In the genomic region with DNA sequence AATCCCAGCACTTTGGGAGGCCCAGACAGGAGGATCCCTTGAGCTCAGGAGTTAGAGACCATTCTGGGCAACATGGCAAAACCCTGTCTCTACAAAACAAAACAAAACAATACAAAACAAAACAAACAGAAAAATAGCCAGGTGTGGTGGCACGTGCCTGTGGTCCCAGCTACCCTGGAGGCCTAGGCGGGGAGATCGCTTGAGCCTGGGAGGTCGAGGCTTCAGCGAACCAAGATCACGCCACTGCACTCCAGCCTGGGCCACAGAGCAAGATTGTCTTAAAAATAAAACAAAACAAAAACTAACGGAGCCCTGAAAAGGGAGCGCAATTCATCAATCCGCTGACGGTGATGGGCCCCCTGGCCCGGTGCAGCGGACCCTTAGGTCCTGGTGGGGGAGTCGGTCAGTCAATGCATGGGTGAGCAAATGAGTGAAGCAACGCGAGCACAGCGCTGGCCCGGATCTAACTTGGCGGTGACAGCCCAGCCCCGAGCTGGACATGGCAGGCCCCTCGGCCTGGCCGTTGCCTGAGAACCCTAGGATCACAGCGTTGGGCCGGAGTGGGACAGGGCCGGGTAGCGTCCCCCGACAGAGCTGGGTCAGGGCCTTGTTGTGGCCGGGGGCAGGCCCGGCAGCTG, we compare ENCODE assay signal across 1 cellular context.
TF ChIP-seq lines count a peak whose summit lies in the region.

No MANE protein-coding gene starts in this region.

TF ChIP-seq in K562, 482 proteins besides CTCF, POLR2A, EP300 and RAD21 (continued from another document and continues in another):
- TF ChIP-seq CHD1 (IDR thresholded peaks at IDR 0.05; ENCODE audit: low read length) = no peak
- TF ChIP-seq HDAC6 (IDR thresholded peaks at IDR 0.05; ENCODE audit: low read depth, low read length) = no peak
- no peak for TF ChIP-seq ZC3H8 (IDR thresholded peaks at IDR 0.05)
- no peak for TF ChIP-seq NFIX (CRISPR knock-in tag; IDR thresholded peaks at IDR 0.05; ENCODE audit: low read depth)
- no peak for TF ChIP-seq ZSCAN29 (IDR thresholded peaks at IDR 0.05)
- TF ChIP-seq HMGN3 (IDR thresholded peaks at IDR 0.05; ENCODE audit: borderline replicate concordance, extremely low read depth, insufficient read length, low read depth, low read length) = no peak
- no peak for TF ChIP-seq ELF2 (CRISPR knock-in tag; IDR thresholded peaks at IDR 0.05)
- TF ChIP-seq BHLHE40 (IDR thresholded peaks at IDR 0.05; ENCODE audit: low read length) = peak; percentile 44; the same call in 1 of the 2 replicates
- TF ChIP-seq ZNF561 (CRISPR knock-in tag; conservative IDR thresholded peaks at IDR 0.05) = no peak
- TF ChIP-seq, protein P1, sequence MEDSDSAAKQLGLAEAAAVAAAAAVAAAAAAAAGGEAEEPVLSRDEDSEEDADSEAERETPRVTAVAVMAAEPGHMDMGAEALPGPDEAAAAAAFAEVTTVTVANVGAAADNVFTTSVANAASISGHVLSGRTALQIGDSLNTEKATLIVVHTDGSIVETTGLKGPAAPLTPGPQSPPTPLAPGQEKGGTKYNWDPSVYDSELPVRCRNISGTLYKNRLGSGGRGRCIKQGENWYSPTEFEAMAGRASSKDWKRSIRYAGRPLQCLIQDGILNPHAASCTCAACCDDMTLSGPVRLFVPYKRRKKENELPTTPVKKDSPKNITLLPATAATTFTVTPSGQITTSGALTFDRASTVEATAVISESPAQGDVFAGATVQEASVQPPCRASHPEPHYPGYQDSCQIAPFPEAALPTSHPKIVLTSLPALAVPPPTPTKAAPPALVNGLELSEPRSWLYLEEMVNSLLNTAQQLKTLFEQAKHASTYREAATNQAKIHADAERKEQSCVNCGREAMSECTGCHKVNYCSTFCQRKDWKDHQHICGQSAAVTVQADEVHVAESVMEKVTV (CRISPR knock-in tag; IDR thresholded peaks at IDR 0.05) = no peak
- TF ChIP-seq LEF1 (IDR thresholded peaks at IDR 0.05) = no peak
- TF ChIP-seq TEAD2 (tag; IDR thresholded peaks at IDR 0.05) = no peak
- TF ChIP-seq FOXM1 (IDR thresholded peaks at IDR 0.05; ENCODE audit: low read depth) = no peak
- TF ChIP-seq FOXM1 (CRISPR knock-in tag; IDR thresholded peaks at IDR 0.05; ENCODE audit: low read depth) = no peak
- no peak for TF ChIP-seq KAT7 (CRISPR knock-in tag; IDR thresholded peaks at IDR 0.05; ENCODE audit: borderline replicate concordance)
- TF ChIP-seq, protein P2, sequence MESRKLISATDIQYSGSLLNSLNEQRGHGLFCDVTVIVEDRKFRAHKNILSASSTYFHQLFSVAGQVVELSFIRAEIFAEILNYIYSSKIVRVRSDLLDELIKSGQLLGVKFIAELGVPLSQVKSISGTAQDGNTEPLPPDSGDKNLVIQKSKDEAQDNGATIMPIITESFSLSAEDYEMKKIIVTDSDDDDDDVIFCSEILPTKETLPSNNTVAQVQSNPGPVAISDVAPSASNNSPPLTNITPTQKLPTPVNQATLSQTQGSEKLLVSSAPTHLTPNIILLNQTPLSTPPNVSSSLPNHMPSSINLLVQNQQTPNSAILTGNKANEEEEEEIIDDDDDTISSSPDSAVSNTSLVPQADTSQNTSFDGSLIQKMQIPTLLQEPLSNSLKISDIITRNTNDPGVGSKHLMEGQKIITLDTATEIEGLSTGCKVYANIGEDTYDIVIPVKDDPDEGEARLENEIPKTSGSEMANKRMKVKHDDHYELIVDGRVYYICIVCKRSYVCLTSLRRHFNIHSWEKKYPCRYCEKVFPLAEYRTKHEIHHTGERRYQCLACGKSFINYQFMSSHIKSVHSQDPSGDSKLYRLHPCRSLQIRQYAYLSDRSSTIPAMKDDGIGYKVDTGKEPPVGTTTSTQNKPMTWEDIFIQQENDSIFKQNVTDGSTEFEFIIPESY (CRISPR knock-in tag; IDR thresholded peaks at IDR 0.05) = peak; percentile 90
- TF ChIP-seq PRPF4 (IDR thresholded peaks at IDR 0.05; ENCODE audit: insufficient read depth, low read depth, low read length, poor library complexity, severe bottlenecking) = no peak
- TF ChIP-seq ZNF143 (CRISPR knock-in tag; IDR thresholded peaks at IDR 0.05) = 0 out of 2 replicates have a peak, but pooled peaks have one; percentile 23
- TF ChIP-seq NRF1 (conservative IDR thresholded peaks at IDR 0.05 in 1 of 2, IDR thresholded peaks at IDR 0.05 in 1 of 2) = no peak
- TF ChIP-seq DDX20 (tag; IDR thresholded peaks at IDR 0.05; ENCODE audit: low read depth) = no peak
- TF ChIP-seq, protein P3, sequence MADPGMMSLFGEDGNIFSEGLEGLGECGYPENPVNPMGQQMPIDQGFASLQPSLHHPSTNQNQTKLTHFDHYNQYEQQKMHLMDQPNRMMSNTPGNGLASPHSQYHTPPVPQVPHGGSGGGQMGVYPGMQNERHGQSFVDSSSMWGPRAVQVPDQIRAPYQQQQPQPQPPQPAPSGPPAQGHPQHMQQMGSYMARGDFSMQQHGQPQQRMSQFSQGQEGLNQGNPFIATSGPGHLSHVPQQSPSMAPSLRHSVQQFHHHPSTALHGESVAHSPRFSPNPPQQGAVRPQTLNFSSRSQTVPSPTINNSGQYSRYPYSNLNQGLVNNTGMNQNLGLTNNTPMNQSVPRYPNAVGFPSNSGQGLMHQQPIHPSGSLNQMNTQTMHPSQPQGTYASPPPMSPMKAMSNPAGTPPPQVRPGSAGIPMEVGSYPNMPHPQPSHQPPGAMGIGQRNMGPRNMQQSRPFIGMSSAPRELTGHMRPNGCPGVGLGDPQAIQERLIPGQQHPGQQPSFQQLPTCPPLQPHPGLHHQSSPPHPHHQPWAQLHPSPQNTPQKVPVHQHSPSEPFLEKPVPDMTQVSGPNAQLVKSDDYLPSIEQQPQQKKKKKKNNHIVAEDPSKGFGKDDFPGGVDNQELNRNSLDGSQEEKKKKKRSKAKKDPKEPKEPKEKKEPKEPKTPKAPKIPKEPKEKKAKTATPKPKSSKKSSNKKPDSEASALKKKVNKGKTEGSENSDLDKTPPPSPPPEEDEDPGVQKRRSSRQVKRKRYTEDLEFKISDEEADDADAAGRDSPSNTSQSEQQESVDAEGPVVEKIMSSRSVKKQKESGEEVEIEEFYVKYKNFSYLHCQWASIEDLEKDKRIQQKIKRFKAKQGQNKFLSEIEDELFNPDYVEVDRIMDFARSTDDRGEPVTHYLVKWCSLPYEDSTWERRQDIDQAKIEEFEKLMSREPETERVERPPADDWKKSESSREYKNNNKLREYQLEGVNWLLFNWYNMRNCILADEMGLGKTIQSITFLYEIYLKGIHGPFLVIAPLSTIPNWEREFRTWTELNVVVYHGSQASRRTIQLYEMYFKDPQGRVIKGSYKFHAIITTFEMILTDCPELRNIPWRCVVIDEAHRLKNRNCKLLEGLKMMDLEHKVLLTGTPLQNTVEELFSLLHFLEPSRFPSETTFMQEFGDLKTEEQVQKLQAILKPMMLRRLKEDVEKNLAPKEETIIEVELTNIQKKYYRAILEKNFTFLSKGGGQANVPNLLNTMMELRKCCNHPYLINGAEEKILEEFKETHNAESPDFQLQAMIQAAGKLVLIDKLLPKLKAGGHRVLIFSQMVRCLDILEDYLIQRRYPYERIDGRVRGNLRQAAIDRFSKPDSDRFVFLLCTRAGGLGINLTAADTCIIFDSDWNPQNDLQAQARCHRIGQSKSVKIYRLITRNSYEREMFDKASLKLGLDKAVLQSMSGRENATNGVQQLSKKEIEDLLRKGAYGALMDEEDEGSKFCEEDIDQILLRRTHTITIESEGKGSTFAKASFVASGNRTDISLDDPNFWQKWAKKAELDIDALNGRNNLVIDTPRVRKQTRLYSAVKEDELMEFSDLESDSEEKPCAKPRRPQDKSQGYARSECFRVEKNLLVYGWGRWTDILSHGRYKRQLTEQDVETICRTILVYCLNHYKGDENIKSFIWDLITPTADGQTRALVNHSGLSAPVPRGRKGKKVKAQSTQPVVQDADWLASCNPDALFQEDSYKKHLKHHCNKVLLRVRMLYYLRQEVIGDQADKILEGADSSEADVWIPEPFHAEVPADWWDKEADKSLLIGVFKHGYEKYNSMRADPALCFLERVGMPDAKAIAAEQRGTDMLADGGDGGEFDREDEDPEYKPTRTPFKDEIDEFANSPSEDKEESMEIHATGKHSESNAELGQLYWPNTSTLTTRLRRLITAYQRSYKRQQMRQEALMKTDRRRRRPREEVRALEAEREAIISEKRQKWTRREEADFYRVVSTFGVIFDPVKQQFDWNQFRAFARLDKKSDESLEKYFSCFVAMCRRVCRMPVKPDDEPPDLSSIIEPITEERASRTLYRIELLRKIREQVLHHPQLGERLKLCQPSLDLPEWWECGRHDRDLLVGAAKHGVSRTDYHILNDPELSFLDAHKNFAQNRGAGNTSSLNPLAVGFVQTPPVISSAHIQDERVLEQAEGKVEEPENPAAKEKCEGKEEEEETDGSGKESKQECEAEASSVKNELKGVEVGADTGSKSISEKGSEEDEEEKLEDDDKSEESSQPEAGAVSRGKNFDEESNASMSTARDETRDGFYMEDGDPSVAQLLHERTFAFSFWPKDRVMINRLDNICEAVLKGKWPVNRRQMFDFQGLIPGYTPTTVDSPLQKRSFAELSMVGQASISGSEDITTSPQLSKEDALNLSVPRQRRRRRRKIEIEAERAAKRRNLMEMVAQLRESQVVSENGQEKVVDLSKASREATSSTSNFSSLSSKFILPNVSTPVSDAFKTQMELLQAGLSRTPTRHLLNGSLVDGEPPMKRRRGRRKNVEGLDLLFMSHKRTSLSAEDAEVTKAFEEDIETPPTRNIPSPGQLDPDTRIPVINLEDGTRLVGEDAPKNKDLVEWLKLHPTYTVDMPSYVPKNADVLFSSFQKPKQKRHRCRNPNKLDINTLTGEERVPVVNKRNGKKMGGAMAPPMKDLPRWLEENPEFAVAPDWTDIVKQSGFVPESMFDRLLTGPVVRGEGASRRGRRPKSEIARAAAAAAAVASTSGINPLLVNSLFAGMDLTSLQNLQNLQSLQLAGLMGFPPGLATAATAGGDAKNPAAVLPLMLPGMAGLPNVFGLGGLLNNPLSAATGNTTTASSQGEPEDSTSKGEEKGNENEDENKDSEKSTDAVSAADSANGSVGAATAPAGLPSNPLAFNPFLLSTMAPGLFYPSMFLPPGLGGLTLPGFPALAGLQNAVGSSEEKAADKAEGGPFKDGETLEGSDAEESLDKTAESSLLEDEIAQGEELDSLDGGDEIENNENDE (IDR thresholded peaks at IDR 0.05; ENCODE audit: low read depth, low read length) = no peak
- TF ChIP-seq FUS (optimal IDR thresholded peaks at IDR 0.05; ENCODE audit: low read depth, low read length) = no peak
- TF ChIP-seq, protein P4, sequence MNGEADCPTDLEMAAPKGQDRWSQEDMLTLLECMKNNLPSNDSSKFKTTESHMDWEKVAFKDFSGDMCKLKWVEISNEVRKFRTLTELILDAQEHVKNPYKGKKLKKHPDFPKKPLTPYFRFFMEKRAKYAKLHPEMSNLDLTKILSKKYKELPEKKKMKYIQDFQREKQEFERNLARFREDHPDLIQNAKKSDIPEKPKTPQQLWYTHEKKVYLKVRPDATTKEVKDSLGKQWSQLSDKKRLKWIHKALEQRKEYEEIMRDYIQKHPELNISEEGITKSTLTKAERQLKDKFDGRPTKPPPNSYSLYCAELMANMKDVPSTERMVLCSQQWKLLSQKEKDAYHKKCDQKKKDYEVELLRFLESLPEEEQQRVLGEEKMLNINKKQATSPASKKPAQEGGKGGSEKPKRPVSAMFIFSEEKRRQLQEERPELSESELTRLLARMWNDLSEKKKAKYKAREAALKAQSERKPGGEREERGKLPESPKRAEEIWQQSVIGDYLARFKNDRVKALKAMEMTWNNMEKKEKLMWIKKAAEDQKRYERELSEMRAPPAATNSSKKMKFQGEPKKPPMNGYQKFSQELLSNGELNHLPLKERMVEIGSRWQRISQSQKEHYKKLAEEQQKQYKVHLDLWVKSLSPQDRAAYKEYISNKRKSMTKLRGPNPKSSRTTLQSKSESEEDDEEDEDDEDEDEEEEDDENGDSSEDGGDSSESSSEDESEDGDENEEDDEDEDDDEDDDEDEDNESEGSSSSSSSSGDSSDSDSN (IDR thresholded peaks at IDR 0.05; ENCODE audit: borderline replicate concordance in 1 of 2, low read depth in 2 of 2, low read length in 2 of 2) = no peak
- no peak for TF ChIP-seq KLF16 (IDR thresholded peaks at IDR 0.05)
- no peak for TF ChIP-seq SMAD2 (IDR thresholded peaks at IDR 0.05; ENCODE audit: low read depth, low read length)
- TF ChIP-seq SMARCA5 (IDR thresholded peaks at IDR 0.05) = no peak
- TF ChIP-seq, protein P5, sequence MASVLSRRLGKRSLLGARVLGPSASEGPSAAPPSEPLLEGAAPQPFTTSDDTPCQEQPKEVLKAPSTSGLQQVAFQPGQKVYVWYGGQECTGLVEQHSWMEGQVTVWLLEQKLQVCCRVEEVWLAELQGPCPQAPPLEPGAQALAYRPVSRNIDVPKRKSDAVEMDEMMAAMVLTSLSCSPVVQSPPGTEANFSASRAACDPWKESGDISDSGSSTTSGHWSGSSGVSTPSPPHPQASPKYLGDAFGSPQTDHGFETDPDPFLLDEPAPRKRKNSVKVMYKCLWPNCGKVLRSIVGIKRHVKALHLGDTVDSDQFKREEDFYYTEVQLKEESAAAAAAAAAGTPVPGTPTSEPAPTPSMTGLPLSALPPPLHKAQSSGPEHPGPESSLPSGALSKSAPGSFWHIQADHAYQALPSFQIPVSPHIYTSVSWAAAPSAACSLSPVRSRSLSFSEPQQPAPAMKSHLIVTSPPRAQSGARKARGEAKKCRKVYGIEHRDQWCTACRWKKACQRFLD (CRISPR knock-in tag; IDR thresholded peaks at IDR 0.05) = peak; percentile 83
- no peak for TF ChIP-seq SMAD4 (CRISPR knock-in tag; conservative IDR thresholded peaks at IDR 0.05)
- TF ChIP-seq TAF9B (IDR thresholded peaks at IDR 0.05; ENCODE audit: partially characterized antibody) = no peak
- no peak for TF ChIP-seq ZNF197 (CRISPR knock-in tag; IDR thresholded peaks at IDR 0.05; ENCODE audit: low read depth)
- no peak for TF ChIP-seq NFYB (IDR thresholded peaks at IDR 0.05; ENCODE audit: extremely low read depth, insufficient read length)
- TF ChIP-seq, protein P6, sequence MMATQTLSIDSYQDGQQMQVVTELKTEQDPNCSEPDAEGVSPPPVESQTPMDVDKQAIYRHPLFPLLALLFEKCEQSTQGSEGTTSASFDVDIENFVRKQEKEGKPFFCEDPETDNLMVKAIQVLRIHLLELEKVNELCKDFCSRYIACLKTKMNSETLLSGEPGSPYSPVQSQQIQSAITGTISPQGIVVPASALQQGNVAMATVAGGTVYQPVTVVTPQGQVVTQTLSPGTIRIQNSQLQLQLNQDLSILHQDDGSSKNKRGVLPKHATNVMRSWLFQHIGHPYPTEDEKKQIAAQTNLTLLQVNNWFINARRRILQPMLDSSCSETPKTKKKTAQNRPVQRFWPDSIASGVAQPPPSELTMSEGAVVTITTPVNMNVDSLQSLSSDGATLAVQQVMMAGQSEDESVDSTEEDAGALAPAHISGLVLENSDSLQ (IDR thresholded peaks at IDR 0.05) = peak; percentile 45; the same call in 1 of the 2 replicates
- no peak for TF ChIP-seq MAFK (IDR thresholded peaks at IDR 0.05; ENCODE audit: low read length)
- no peak for TF ChIP-seq ZNF77 (CRISPR knock-in tag; IDR thresholded peaks at IDR 0.05)
- no peak for TF ChIP-seq JUNB (CRISPR knock-in tag; conservative IDR thresholded peaks at IDR 0.05)
- no peak for TF ChIP-seq KAT8 (IDR thresholded peaks at IDR 0.05; ENCODE audit: low read depth)
- TF ChIP-seq, protein P7, sequence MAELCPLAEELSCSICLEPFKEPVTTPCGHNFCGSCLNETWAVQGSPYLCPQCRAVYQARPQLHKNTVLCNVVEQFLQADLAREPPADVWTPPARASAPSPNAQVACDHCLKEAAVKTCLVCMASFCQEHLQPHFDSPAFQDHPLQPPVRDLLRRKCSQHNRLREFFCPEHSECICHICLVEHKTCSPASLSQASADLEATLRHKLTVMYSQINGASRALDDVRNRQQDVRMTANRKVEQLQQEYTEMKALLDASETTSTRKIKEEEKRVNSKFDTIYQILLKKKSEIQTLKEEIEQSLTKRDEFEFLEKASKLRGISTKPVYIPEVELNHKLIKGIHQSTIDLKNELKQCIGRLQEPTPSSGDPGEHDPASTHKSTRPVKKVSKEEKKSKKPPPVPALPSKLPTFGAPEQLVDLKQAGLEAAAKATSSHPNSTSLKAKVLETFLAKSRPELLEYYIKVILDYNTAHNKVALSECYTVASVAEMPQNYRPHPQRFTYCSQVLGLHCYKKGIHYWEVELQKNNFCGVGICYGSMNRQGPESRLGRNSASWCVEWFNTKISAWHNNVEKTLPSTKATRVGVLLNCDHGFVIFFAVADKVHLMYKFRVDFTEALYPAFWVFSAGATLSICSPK (IDR thresholded peaks at IDR 0.05; ENCODE audit: borderline replicate concordance) = no peak
- peak; percentile 91 for TF ChIP-seq ZFX (CRISPR knock-in tag; IDR thresholded peaks at IDR 0.05)
